In genomic region chr6:28140616-28141015, GRCh38 we compare ENCODE assay signal across 13 cellular contexts. TPM values are rescaled to one million over a fixed set of nuclear protein-coding genes. Genes with fewer than 3 reads are reported as not detected.
DNase-seq lines count a peak whose midpoint lies in the region; ATAC-seq and TF ChIP-seq lines count a peak whose summit lies in the region.
"Had no signal": no experiment of that assay in that cellular context is flagged by ENCODE, and none has a peak within 500 bp of the region (broad histone marks: within the 10 kb centered on the region; RNA-seq: fewer than 3 reads in every experiment).

No MANE protein-coding gene starts in this region.

- H3K4me1 ChIP-seq in CD4-positive, CD25-positive, alpha-beta regulatory T cell (ENCODE audit: control insufficient read depth, insufficient read depth, low read length, poor library complexity, severe bottlenecking) = peaks cover 67% of the 10 kb centered on the region
- H3K4me1 ChIP-seq in HEK293 (ENCODE audit: control insufficient read depth, insufficient read depth, low read length) (peaks cover 6% of the 10 kb centered on the region; the same call in 1 of the 2 replicates), mononuclear cell (ENCODE audit: insufficient read depth, low read length) (peaks cover 34% of the 10 kb centered on the region)

- H3K4me3 Mint-ChIP-seq in CD4-positive, CD25-positive, alpha-beta regulatory T cell = peak overlapping the region; percentile 93 to 97 (median 96)
- H3K4me3 Mint-ChIP-seq in activated naive CD8-positive, alpha-beta T cell treated with anti-CD3 and anti-CD28 coated beads for 36 hours = peak overlapping the region; percentile 92

- peaks cover 14% of the 10 kb centered on the region for H3K36me3 Mint-ChIP-seq in CD4-positive, CD25-positive, alpha-beta regulatory T cell
- H3K36me3 Mint-ChIP-seq in activated naive CD8-positive, alpha-beta T cell treated with anti-CD3 and anti-CD28 coated beads for 36 hours = peaks cover 20% of the 10 kb centered on the region

- no peaks in the 10 kb centered on the region for H3K9me3 Mint-ChIP-seq in CD4-positive, CD25-positive, alpha-beta regulatory T cell
- H3K9me3 Mint-ChIP-seq in activated naive CD8-positive, alpha-beta T cell treated with anti-CD3 and anti-CD28 coated beads for 36 hours = no peaks in the 10 kb centered on the region

- no peak for DNase-seq in CD4-positive, CD25-positive, alpha-beta regulatory T cell
- DNase-seq in activated naive CD8-positive, alpha-beta T cell treated with anti-CD3 and anti-CD28 coated beads for 36 hours = no peak
- DNase-seq in SIG-M5 (lab: John Stamatoyannopoulos, UW) (no peak), posterior cingulate gyrus (no peak), iPS-NIHi7 (ENCODE audit: extremely low spot score) (no peak)
- DNase-seq: left lung; NCI-H1930; NK-92 treated with Interleukin-12 subunit alpha and Interleukin-12 subunit beta, amount 100 ng/mL, for 24 hours; stimulated activated CD4-positive, alpha-beta T cell treated with anti-CD3 and anti-CD28 coated beads, Interleukin-1b, Interleukin-23, amount 100 ng/mL, for 48 hours; stomach had no signal

- H3K36me3 ChIP-seq in CD4-positive, CD25-positive, alpha-beta regulatory T cell (ENCODE audit: control insufficient read depth, insufficient read depth, low read length) = no peaks in the 10 kb centered on the region
- peaks cover 16 to 21% of the 10 kb centered on the region in 2 experiments for H3K36me3 ChIP-seq in HEK293 (ENCODE audit: control insufficient read depth in 2 of 2, insufficient read depth in 1 of 2, low read length in 2 of 2)
- H3K36me3 ChIP-seq: left lung had no signal

- no peak for TF ChIP-seq CTCF in HEK293 (tag by site-specific recombination; IDR thresholded peaks at IDR 0.05)

- intact Hi-C loops in posterior cingulate gyrus (cut with DNase I) = loop anchor here (1.0 to 2.0 kb wide), 2 partner anchors 16 to 216 kb away; partner anchors contain the start of gene ZSCAN16

- no peaks in the 10 kb centered on the region for H3K9me3 ChIP-seq in CD4-positive, CD25-positive, alpha-beta regulatory T cell (ENCODE audit: control insufficient read depth in 2 of 2, low read length in 2 of 2)
- H3K9me3 ChIP-seq in HEK293 (ENCODE audit: control insufficient read depth, insufficient read depth, low read depth, low read length) (no peaks in the 10 kb centered on the region), mononuclear cell (ENCODE audit: low read depth, low read length) (no peaks in the 10 kb centered on the region)
- H3K9me3 ChIP-seq: HAP-1, left lung, stomach had no signal

- peak overlapping the region; percentile 74 for H3K4me3 ChIP-seq in CD4-positive, CD25-positive, alpha-beta regulatory T cell (ENCODE audit: low read depth, low read length)
- no peak overlapping the region for H3K4me3 ChIP-seq in HEK293 (ENCODE audit: low read depth, low read length)
- peak overlapping the region; percentile 7 for H3K4me3 ChIP-seq in mononuclear cell (ENCODE audit: low read length)

- peaks cover 40 to 78% (median 52%) of the 10 kb centered on the region in 4 donors for H3K4me1 Mint-ChIP-seq in CD4-positive, CD25-positive, alpha-beta regulatory T cell
- H3K4me1 Mint-ChIP-seq in activated naive CD8-positive, alpha-beta T cell treated with anti-CD3 and anti-CD28 coated beads for 36 hours = peaks cover 51% of the 10 kb centered on the region

- H3K27me3 Mint-ChIP-seq in CD4-positive, CD25-positive, alpha-beta regulatory T cell = no peaks in the 10 kb centered on the region
- H3K27me3 Mint-ChIP-seq in activated naive CD8-positive, alpha-beta T cell treated with anti-CD3 and anti-CD28 coated beads for 36 hours = no peaks in the 10 kb centered on the region

- H3K27ac Mint-ChIP-seq in CD4-positive, CD25-positive, alpha-beta regulatory T cell = peak overlapping the region; percentile 74 to 98 (median 93)
- peak overlapping the region; percentile 85 for H3K27ac Mint-ChIP-seq in activated naive CD8-positive, alpha-beta T cell treated with anti-CD3 and anti-CD28 coated beads for 36 hours

- no peak for ATAC-seq in CD4-positive, CD25-positive, alpha-beta regulatory T cell (ENCODE audit: low read depth in 2 of 2)

- CTCF ChIA-PET in HEK293 (lab: Yijun Ruan, JAX) = interaction anchor here (0.6 to 1.4 kb wide), 3 partner anchors 215 to 986 kb away, joined by 3 to 4 read pairs (median 4); no protein-coding TSS in a partner anchor

- no peak overlapping the region for H3K27ac ChIP-seq in CD4-positive, CD25-positive, alpha-beta regulatory T cell (ENCODE audit: insufficient read depth, low read length, poor library complexity, severe bottlenecking)
- H3K27ac ChIP-seq in HEK293 (ENCODE audit: extremely low read depth, low read depth, low read length) = no peak overlapping the region

- POLR2A ChIA-PET in HEK293 (lab: Yijun Ruan, JAX) = interaction anchor here (0.8 to 3.0 kb wide), 11 partner anchors 9 to 446 kb away, joined by 4 to 59 read pairs (median 14); partner anchors contain the start of genes ZKSCAN3, ZKSCAN4, ZSCAN16 and ZSCAN31

- H3K27me3 ChIP-seq in CD4-positive, CD25-positive, alpha-beta regulatory T cell (ENCODE audit: control insufficient read depth, insufficient read depth, low read length) = no peaks in the 10 kb centered on the region
- H3K27me3 ChIP-seq in mononuclear cell (ENCODE audit: insufficient read depth, low read length) = no peaks in the 10 kb centered on the region
- H3K27me3 ChIP-seq: left lung, stomach had no signal

TF ChIP-seq in HEK293, 187 proteins besides CTCF, POLR2A, EP300 and RAD21:
- TF ChIP-seq ZNF148 (tag by site-specific recombination; IDR thresholded peaks at IDR 0.05; ENCODE audit: borderline replicate concordance) (no peak), ZNF404 (tag by site-specific recombination; IDR thresholded peaks at IDR 0.05) (no peak), ZNF792 (tag by site-specific recombination; IDR thresholded peaks at IDR 0.05) (no peak), ZNF529 (tag by site-specific recombination; IDR thresholded peaks at IDR 0.05; ENCODE audit: insufficient replicate concordance) (no peak), ZBTB6 (tag by site-specific recombination; IDR thresholded peaks at IDR 0.05) (no peak), ZNF768 (tag by site-specific recombination; IDR thresholded peaks at IDR 0.05) (no peak), ZNF596 (tag by site-specific recombination; IDR thresholded peaks at IDR 0.05) (no peak), EGR2 (tag by site-specific recombination; IDR thresholded peaks at IDR 0.05; ENCODE audit: low read depth) (no peak), SCRT1 (tag by site-specific recombination; IDR thresholded peaks at IDR 0.05; ENCODE audit: borderline replicate concordance) (peak; percentile 69; the same call in 1 of the 2 replicates), ZNF585B (tag by site-specific recombination; IDR thresholded peaks at IDR 0.05) (no peak), ZNF10 (tag by site-specific recombination; IDR thresholded peaks at IDR 0.05) (no peak), SCRT2 (tag by site-specific recombination; IDR thresholded peaks at IDR 0.05) (peak; percentile 88)

RNA-seq across cellular contexts. Expression of gene ZKSCAN8, which starts 1.1 kb away (rescaled TPM):
- total RNA-seq in CD4-positive, CD25-positive, alpha-beta regulatory T cell = 27.4 TPM
- polyA plus RNA-seq in CD4-positive, CD25-positive, alpha-beta regulatory T cell = 1 to 10 TPM in 3 of 4 donors, under 1 TPM in 1; 0.78 to 4.1 (median 1.6) TPM
- total RNA-seq in activated naive CD8-positive, alpha-beta T cell treated with anti-CD3 and anti-CD28 coated beads for 36 hours = 10 to 100 TPM; 13.8 to 14.6 TPM
- 22.6 TPM for total RNA-seq in mononuclear cell

RNA-seq across cellular contexts. Expression of gene ZSCAN16, which starts 16.2 kb away (rescaled TPM):
- total RNA-seq in CD4-positive, CD25-positive, alpha-beta regulatory T cell = 8.0 TPM
- polyA plus RNA-seq in CD4-positive, CD25-positive, alpha-beta regulatory T cell = 10 to 100 TPM; 11.5 to 26.5 (median 14.5) TPM
- 1 to 10 TPM; 2.9 to 3.3 TPM for total RNA-seq in activated naive CD8-positive, alpha-beta T cell treated with anti-CD3 and anti-CD28 coated beads for 36 hours
- total RNA-seq in mononuclear cell = 10.2 TPM
